In genomic region chr3:4752201-4753072, GRCh38 we compare ENCODE assay signal across 1 cellular context.
TF ChIP-seq lines count a peak whose summit lies in the region.

No MANE protein-coding gene starts in this region.

TF ChIP-seq in HepG2, 621 proteins besides CTCF, POLR2A, EP300 and RAD21 (continued from another document and continues in another):
- TF ChIP-seq TCF12 (IDR thresholded peaks at IDR 0.05) = no peak
- 0 out of 2 replicates have a peak, but pooled peaks have one; percentile 52 for TF ChIP-seq TCF12 (CRISPR knock-in tag; IDR thresholded peaks at IDR 0.05)
- TF ChIP-seq ZNF652 (CRISPR knock-in tag; IDR thresholded peaks at IDR 0.05; ENCODE audit: borderline replicate concordance, low read depth) = peak; percentile 93
- TF ChIP-seq ZBTB21 (CRISPR knock-in tag; IDR thresholded peaks at IDR 0.05) = peak; percentile 31; the same call in 1 of the 2 replicates
- TF ChIP-seq ARNT (IDR thresholded peaks at IDR 0.05) = no peak
- no peak for TF ChIP-seq ARNT2 (CRISPR knock-in tag; IDR thresholded peaks at IDR 0.05; ENCODE audit: low read depth)
- TF ChIP-seq ZNF776 (CRISPR knock-in tag; IDR thresholded peaks at IDR 0.05) = no peak
- TF ChIP-seq GTF2F1 (IDR thresholded peaks at IDR 0.05; ENCODE audit: low read length) = 0 out of 2 replicates have a peak, but pooled peaks have one; percentile 24
- TF ChIP-seq RFX5 (IDR thresholded peaks at IDR 0.05; ENCODE audit: low read depth, low read length) = no peak
- no peak for TF ChIP-seq ZNF790 (CRISPR knock-in tag; IDR thresholded peaks at IDR 0.05; ENCODE audit: borderline replicate concordance)
- no peak; the same call in 1 of the 2 replicates for TF ChIP-seq ZBTB25 (CRISPR knock-in tag; IDR thresholded peaks at IDR 0.05)
- TF ChIP-seq CCDC6 (CRISPR knock-in tag; IDR thresholded peaks at IDR 0.05) = no peak
- no peak for TF ChIP-seq ZNF354B (CRISPR knock-in tag; IDR thresholded peaks at IDR 0.05)
- no peak for TF ChIP-seq RARG (CRISPR knock-in tag; IDR thresholded peaks at IDR 0.05; ENCODE audit: low read depth)
- TF ChIP-seq ONECUT2 (CRISPR knock-in tag; IDR thresholded peaks at IDR 0.05) = no peak
- no peak for TF ChIP-seq ZC3H4 (CRISPR knock-in tag; IDR thresholded peaks at IDR 0.05; ENCODE audit: borderline replicate concordance)
- peak; percentile 86 for TF ChIP-seq ZNF441 (CRISPR knock-in tag; IDR thresholded peaks at IDR 0.05; ENCODE audit: borderline replicate concordance)
- peak; percentile 69; the same call in 1 of the 2 replicates for TF ChIP-seq HOMEZ (CRISPR knock-in tag; IDR thresholded peaks at IDR 0.05; ENCODE audit: low read depth)
- TF ChIP-seq ZNF292 (CRISPR knock-in tag; IDR thresholded peaks at IDR 0.05; ENCODE audit: borderline replicate concordance, low read depth) = peak; percentile 87; the same call in 1 of the 2 replicates
- peak; percentile 42; the same call in 1 of the 2 replicates for TF ChIP-seq HDAC1 (CRISPR knock-in tag; IDR thresholded peaks at IDR 0.05)
- no peak for TF ChIP-seq SETDB1 (CRISPR knock-in tag; IDR thresholded peaks at IDR 0.05; ENCODE audit: borderline replicate concordance)
- TF ChIP-seq KDM5A (IDR thresholded peaks at IDR 0.05; ENCODE audit: borderline replicate concordance, low read length) = no peak
- no peak for TF ChIP-seq ZNF720 (CRISPR knock-in tag; IDR thresholded peaks at IDR 0.05)
- 0 out of 2 replicates have a peak, but pooled peaks have one; percentile 63 for TF ChIP-seq STAT6 (CRISPR knock-in tag; IDR thresholded peaks at IDR 0.05; ENCODE audit: borderline replicate concordance)
- TF ChIP-seq KDM5B (CRISPR knock-in tag; IDR thresholded peaks at IDR 0.05; ENCODE audit: borderline replicate concordance) = no peak
- TF ChIP-seq RNF219 (CRISPR knock-in tag; IDR thresholded peaks at IDR 0.05) = 0 out of 2 replicates have a peak, but pooled peaks have one; percentile 52
- 0 out of 2 replicates have a peak, but pooled peaks have one; percentile 15 for TF ChIP-seq MXD4 (CRISPR knock-in tag; IDR thresholded peaks at IDR 0.05)
- no peak for TF ChIP-seq DDIT3 (CRISPR knock-in tag; IDR thresholded peaks at IDR 0.05)
- TF ChIP-seq ZFP90 (CRISPR knock-in tag; IDR thresholded peaks at IDR 0.05; ENCODE audit: borderline replicate concordance) = no peak
- no peak for TF ChIP-seq ZNF543 (CRISPR knock-in tag; IDR thresholded peaks at IDR 0.05)
- TF ChIP-seq SMYD3 (CRISPR knock-in tag; IDR thresholded peaks at IDR 0.05) = no peak
- peak; percentile 75; the same call in 1 of the 2 replicates for TF ChIP-seq IRF2 (CRISPR knock-in tag; IDR thresholded peaks at IDR 0.05)
- no peak for TF ChIP-seq ZSCAN20 (CRISPR knock-in tag; IDR thresholded peaks at IDR 0.05; ENCODE audit: borderline replicate concordance)
- peak; percentile 86 for TF ChIP-seq HOXA3 (CRISPR knock-in tag; IDR thresholded peaks at IDR 0.05)
- TF ChIP-seq MED1 (CRISPR knock-in tag; IDR thresholded peaks at IDR 0.05) = peak; percentile 88
- no peak for TF ChIP-seq CBX1 (IDR thresholded peaks at IDR 0.05; ENCODE audit: low read depth)
- no peak for TF ChIP-seq REST (IDR thresholded peaks at IDR 0.05; ENCODE audit: borderline replicate concordance in 1 of 2, low read depth in 1 of 2, low read length in 2 of 2)
- no peak for TF ChIP-seq MED13 (CRISPR knock-in tag; IDR thresholded peaks at IDR 0.05)
- no peak for TF ChIP-seq ZNF616 (CRISPR knock-in tag; IDR thresholded peaks at IDR 0.05; ENCODE audit: low read depth)
- no peak for TF ChIP-seq RORA (CRISPR knock-in tag; IDR thresholded peaks at IDR 0.05)
- TF ChIP-seq ZNF800 (CRISPR knock-in tag; IDR thresholded peaks at IDR 0.05) = 0 out of 2 replicates have a peak, but pooled peaks have one; percentile 60
- TF ChIP-seq MAFK (conservative IDR thresholded peaks at IDR 0.05 in 1 of 2, IDR thresholded peaks at IDR 0.05 in 1 of 2; ENCODE audit: low read length in 2 of 2) = peak in 1 of 2 experiments; percentile 4; a peak in 1 of 4 replicates
- TF ChIP-seq ADNP (CRISPR knock-in tag; IDR thresholded peaks at IDR 0.05) = 0 out of 2 replicates have a peak, but pooled peaks have one; percentile 67
- TF ChIP-seq U2AF2 (IDR thresholded peaks at IDR 0.05; ENCODE audit: low read depth, low read length) = no peak
- no peak for TF ChIP-seq SMARCC2 (IDR thresholded peaks at IDR 0.05)
- no peak for TF ChIP-seq ZNF740 (CRISPR knock-in tag; IDR thresholded peaks at IDR 0.05)
- TF ChIP-seq SNRNP70 (IDR thresholded peaks at IDR 0.05; ENCODE audit: low read depth, low read length) = no peak
- TF ChIP-seq FOXO4 (CRISPR knock-in tag; conservative IDR thresholded peaks at IDR 0.05) = no peak
- no peak for TF ChIP-seq ZBTB14 (CRISPR knock-in tag; IDR thresholded peaks at IDR 0.05)
- TF ChIP-seq ZNF12 (CRISPR knock-in tag; IDR thresholded peaks at IDR 0.05) = 0 out of 2 replicates have a peak, but pooled peaks have one; percentile 10
- no peak for TF ChIP-seq ZNF841 (CRISPR knock-in tag; IDR thresholded peaks at IDR 0.05; ENCODE audit: borderline replicate concordance)
- TF ChIP-seq ZMAT3 (CRISPR knock-in tag; conservative IDR thresholded peaks at IDR 0.05) = peak; percentile 83; the same call in 1 of the 2 replicates
- peak; percentile 51; the same call in 1 of the 2 replicates for TF ChIP-seq DMAP1 (CRISPR knock-in tag; IDR thresholded peaks at IDR 0.05)
- TF ChIP-seq ZNF484 (CRISPR knock-in tag; IDR thresholded peaks at IDR 0.05; ENCODE audit: borderline replicate concordance, low read depth) = no peak
- TF ChIP-seq ZNF678 (CRISPR knock-in tag; IDR thresholded peaks at IDR 0.05) = no peak
